1 cellular context compared by ENCODE assay signal in the genomic region with DNA sequence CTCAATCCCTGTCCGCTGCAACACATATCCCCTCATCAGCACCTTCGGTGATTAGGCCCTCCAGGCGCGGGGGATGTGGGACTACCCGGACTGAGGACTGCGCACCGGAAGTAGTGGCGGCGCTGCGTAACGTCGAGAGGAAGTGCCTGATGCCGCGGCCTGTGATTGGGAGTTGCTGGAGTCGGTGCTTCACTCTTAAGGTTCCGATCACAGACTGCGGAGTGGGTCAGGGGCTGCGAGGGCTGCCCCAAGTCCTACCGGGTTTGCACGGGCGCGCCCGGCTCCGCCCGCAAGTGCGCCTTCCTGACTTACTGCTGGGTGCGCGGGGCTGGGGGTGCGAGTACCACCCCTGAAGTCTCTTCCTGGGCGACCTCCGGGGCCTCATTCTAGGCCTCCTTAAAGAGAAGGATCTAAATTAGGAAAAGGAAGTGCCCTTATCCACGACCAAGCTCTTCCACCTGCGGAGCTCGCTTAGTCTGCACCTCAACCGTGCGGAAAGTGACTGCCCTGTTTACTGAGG.
TF ChIP-seq lines count a peak whose summit lies in the region.

A gene (plus strand): TSS at position 192 of the 520 bp plus-strand sequence. CDS start 1,822 bp downstream, outside the sequence.

TF ChIP-seq in K562, 482 proteins besides CTCF, POLR2A, EP300 and RAD21 (continued from another document and continues in another):
- TF ChIP-seq, protein P1, sequence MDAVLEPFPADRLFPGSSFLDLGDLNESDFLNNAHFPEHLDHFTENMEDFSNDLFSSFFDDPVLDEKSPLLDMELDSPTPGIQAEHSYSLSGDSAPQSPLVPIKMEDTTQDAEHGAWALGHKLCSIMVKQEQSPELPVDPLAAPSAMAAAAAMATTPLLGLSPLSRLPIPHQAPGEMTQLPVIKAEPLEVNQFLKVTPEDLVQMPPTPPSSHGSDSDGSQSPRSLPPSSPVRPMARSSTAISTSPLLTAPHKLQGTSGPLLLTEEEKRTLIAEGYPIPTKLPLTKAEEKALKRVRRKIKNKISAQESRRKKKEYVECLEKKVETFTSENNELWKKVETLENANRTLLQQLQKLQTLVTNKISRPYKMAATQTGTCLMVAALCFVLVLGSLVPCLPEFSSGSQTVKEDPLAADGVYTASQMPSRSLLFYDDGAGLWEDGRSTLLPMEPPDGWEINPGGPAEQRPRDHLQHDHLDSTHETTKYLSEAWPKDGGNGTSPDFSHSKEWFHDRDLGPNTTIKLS (IDR thresholded peaks at IDR 0.05; ENCODE audit: borderline replicate concordance, low read depth), result 0 out of 2 replicates have a peak, but pooled peaks have one; percentile 31
- TF ChIP-seq SPI1 (IDR thresholded peaks at IDR 0.05; ENCODE audit: borderline replicate concordance, low read depth, low read length), result peak; percentile 39; the same call in 1 of the 2 replicates
- TF ChIP-seq RBM39 (optimal IDR thresholded peaks at IDR 0.05; ENCODE audit: low read depth, low read length), result no peak
- TF ChIP-seq MAFG (tag; conservative IDR thresholded peaks at IDR 0.05), result peak; percentile 55
- peak; percentile 59; the same call in 1 of the 2 replicates for TF ChIP-seq OTX1 (CRISPR knock-in tag; IDR thresholded peaks at IDR 0.05)
- TF ChIP-seq ZNF24 (IDR thresholded peaks at IDR 0.05), result peak; percentile 30; the same call in 1 of the 2 replicates
- TF ChIP-seq, protein P2, sequence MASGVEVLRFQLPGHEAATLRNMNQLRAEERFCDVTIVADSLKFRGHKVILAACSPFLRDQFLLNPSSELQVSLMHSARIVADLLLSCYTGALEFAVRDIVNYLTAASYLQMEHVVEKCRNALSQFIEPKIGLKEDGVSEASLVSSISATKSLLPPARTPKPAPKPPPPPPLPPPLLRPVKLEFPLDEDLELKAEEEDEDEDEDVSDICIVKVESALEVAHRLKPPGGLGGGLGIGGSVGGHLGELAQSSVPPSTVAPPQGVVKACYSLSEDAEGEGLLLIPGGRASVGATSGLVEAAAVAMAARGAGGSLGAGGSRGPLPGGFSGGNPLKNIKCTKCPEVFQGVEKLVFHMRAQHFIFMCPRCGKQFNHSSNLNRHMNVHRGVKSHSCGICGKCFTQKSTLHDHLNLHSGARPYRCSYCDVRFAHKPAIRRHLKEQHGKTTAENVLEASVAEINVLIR (CRISPR knock-in tag; IDR thresholded peaks at IDR 0.05), result peak; percentile 76
- peak; percentile 85 for TF ChIP-seq GABPB2 (CRISPR knock-in tag; conservative IDR thresholded peaks at IDR 0.05)
- TF ChIP-seq ZNF780A (CRISPR knock-in tag; IDR thresholded peaks at IDR 0.05), result no peak
- TF ChIP-seq RB1 (IDR thresholded peaks at IDR 0.05; ENCODE audit: low read depth), result peak; percentile 71
- no peak for TF ChIP-seq ZNF146 (CRISPR knock-in tag; IDR thresholded peaks at IDR 0.05; ENCODE audit: unreplicated experiment)
- no peak for TF ChIP-seq SMARCA4 (IDR thresholded peaks at IDR 0.05)
- no peak for TF ChIP-seq ZNF778 (CRISPR knock-in tag; IDR thresholded peaks at IDR 0.05)
- TF ChIP-seq ILF3 (IDR thresholded peaks at IDR 0.05; ENCODE audit: borderline replicate concordance), result no peak
- no peak; the same call in 1 of the 2 replicates for TF ChIP-seq ZNF76 (CRISPR knock-in tag; IDR thresholded peaks at IDR 0.05; ENCODE audit: borderline replicate concordance)
- TF ChIP-seq HCFC1 (IDR thresholded peaks at IDR 0.05; ENCODE audit: low read depth, low read length), result peak; percentile 82
- TF ChIP-seq CHD4 (IDR thresholded peaks at IDR 0.05; ENCODE audit: insufficient read depth, insufficient replicate concordance, low read depth, low read length, poor library complexity, severe bottlenecking), result no peak
- TF ChIP-seq ELF2 (CRISPR knock-in tag; IDR thresholded peaks at IDR 0.05), result no peak
- TF ChIP-seq ZNF507 (tag; conservative IDR thresholded peaks at IDR 0.05), result no peak
- TF ChIP-seq ATF7 (IDR thresholded peaks at IDR 0.05), result peak; percentile 55; the same call in 1 of the 2 replicates
- peak; percentile 47; the same call in 1 of the 2 replicates for TF ChIP-seq MAFK (IDR thresholded peaks at IDR 0.05; ENCODE audit: low read length)
- TF ChIP-seq, protein P3, sequence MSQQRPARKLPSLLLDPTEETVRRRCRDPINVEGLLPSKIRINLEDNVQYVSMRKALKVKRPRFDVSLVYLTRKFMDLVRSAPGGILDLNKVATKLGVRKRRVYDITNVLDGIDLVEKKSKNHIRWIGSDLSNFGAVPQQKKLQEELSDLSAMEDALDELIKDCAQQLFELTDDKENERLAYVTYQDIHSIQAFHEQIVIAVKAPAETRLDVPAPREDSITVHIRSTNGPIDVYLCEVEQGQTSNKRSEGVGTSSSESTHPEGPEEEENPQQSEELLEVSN (IDR thresholded peaks at IDR 0.05; ENCODE audit: borderline replicate concordance in 1 of 2, extremely low read depth in 1 of 2, insufficient read depth in 1 of 2, insufficient read length in 1 of 2, low read depth in 1 of 2, low read length in 1 of 2, poor library complexity in 1 of 2, severe bottlenecking in 1 of 2), result peak in 1 of 2 experiments; percentile 5
- TF ChIP-seq, protein P4, sequence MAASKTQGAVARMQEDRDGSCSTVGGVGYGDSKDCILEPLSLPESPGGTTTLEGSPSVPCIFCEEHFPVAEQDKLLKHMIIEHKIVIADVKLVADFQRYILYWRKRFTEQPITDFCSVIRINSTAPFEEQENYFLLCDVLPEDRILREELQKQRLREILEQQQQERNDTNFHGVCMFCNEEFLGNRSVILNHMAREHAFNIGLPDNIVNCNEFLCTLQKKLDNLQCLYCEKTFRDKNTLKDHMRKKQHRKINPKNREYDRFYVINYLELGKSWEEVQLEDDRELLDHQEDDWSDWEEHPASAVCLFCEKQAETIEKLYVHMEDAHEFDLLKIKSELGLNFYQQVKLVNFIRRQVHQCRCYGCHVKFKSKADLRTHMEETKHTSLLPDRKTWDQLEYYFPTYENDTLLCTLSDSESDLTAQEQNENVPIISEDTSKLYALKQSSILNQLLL (CRISPR knock-in tag; IDR thresholded peaks at IDR 0.05; ENCODE audit: borderline replicate concordance), result no peak
- TF ChIP-seq TRIM28 (IDR thresholded peaks at IDR 0.05), result no peak
- TF ChIP-seq GABPA (tag; conservative IDR thresholded peaks at IDR 0.05; ENCODE audit: low read depth), result peak; percentile 99
- TF ChIP-seq TAF1 (IDR thresholded peaks at IDR 0.05; ENCODE audit: control insufficient read depth, extremely low read depth, insufficient read depth, low read length, severe bottlenecking), result peak; percentile 43
- TF ChIP-seq RHOXF2B (CRISPR knock-in tag; conservative IDR thresholded peaks at IDR 0.05), result 0 out of 2 replicates have a peak, but pooled peaks have one; percentile 56
- TF ChIP-seq PTTG1 (tag; IDR thresholded peaks at IDR 0.05; ENCODE audit: low read depth), result 0 out of 2 replicates have a peak, but pooled peaks have one; percentile 27
- TF ChIP-seq PHF8 (IDR thresholded peaks at IDR 0.05; ENCODE audit: borderline replicate concordance, low read length), result peak; percentile 76
- TF ChIP-seq POLR2AphosphoS5 (IDR thresholded peaks at IDR 0.05; ENCODE audit: control insufficient read depth, insufficient read depth, low read depth, low read length), result peak; percentile 12; the same call in 1 of the 2 replicates
- peak; percentile 44; the same call in 1 of the 2 replicates for TF ChIP-seq ETV1 (tag; conservative IDR thresholded peaks at IDR 0.05; ENCODE audit: low read depth)
- TF ChIP-seq HLTF (IDR thresholded peaks at IDR 0.05), result peak; percentile 70; the same call in 1 of the 2 replicates
- TF ChIP-seq RBM15 (IDR thresholded peaks at IDR 0.05; ENCODE audit: insufficient read depth, low read length), result no peak
- TF ChIP-seq EZH2 (IDR thresholded peaks at IDR 0.05; ENCODE audit: borderline replicate concordance, low read depth, low read length), result no peak
- peak; percentile 99 for TF ChIP-seq GABPB1 (CRISPR knock-in tag; IDR thresholded peaks at IDR 0.05)
- no peak for TF ChIP-seq SAFB2 (IDR thresholded peaks at IDR 0.05; ENCODE audit: borderline replicate concordance, low read depth, low read length, severe bottlenecking)
- peak; percentile 65 for TF ChIP-seq ZNF766 (CRISPR knock-in tag; conservative IDR thresholded peaks at IDR 0.05)
- peak; percentile 36; the same call in 1 of the 2 replicates for TF ChIP-seq MTA3 (IDR thresholded peaks at IDR 0.05; ENCODE audit: borderline replicate concordance)
- TF ChIP-seq NFRKB (IDR thresholded peaks at IDR 0.05; ENCODE audit: low read depth), result peak; percentile 57; the same call in 1 of the 2 replicates
- TF ChIP-seq NCOA1 (IDR thresholded peaks at IDR 0.05; ENCODE audit: low read depth), result peak; percentile 97
- no peak for TF ChIP-seq RAD51 (IDR thresholded peaks at IDR 0.05; ENCODE audit: borderline replicate concordance, low read depth)
- TF ChIP-seq PTBP1 (IDR thresholded peaks at IDR 0.05; ENCODE audit: low read depth, low read length), result no peak
- TF ChIP-seq KDM4B (IDR thresholded peaks at IDR 0.05; ENCODE audit: borderline replicate concordance in 2 of 2, low read depth in 1 of 2), result peak in 1 of 2 experiments; percentile 93; a peak in 2 of 4 replicates
- TF ChIP-seq GTF2F1 (IDR thresholded peaks at IDR 0.05; ENCODE audit: low read depth, low read length), result no peak
- TF ChIP-seq FOXA3 (CRISPR knock-in tag; conservative IDR thresholded peaks at IDR 0.05 in 1 of 2, IDR thresholded peaks at IDR 0.05 in 1 of 2), result no peak
- no peak for TF ChIP-seq KLF10 (CRISPR knock-in tag; IDR thresholded peaks at IDR 0.05)
- TF ChIP-seq DIDO1 (tag; IDR thresholded peaks at IDR 0.05; ENCODE audit: low read depth), result peak; percentile 100
- no peak for TF ChIP-seq DDX20 (tag; IDR thresholded peaks at IDR 0.05; ENCODE audit: low read depth)
- 0 out of 4 replicates have a peak, but pooled peaks of 1 of the 2 experiments have one; percentile 46 for TF ChIP-seq TEAD1 (CRISPR knock-in tag; IDR thresholded peaks at IDR 0.05)
- TF ChIP-seq MYC (IDR thresholded peaks at IDR 0.05; ENCODE audit: low read depth, low read length), result 0 out of 2 replicates have a peak, but pooled peaks have one; percentile 40
- no peak for TF ChIP-seq MYC (CRISPR knock-in tag; IDR thresholded peaks at IDR 0.05; ENCODE audit: borderline replicate concordance, low read depth)
- no peak for TF ChIP-seq CSDE1 (IDR thresholded peaks at IDR 0.05)
- peak; percentile 52 for TF ChIP-seq HNRNPLL (IDR thresholded peaks at IDR 0.05; ENCODE audit: low read depth, low read length, poor library complexity, severe bottlenecking)
- TF ChIP-seq, protein P5, sequence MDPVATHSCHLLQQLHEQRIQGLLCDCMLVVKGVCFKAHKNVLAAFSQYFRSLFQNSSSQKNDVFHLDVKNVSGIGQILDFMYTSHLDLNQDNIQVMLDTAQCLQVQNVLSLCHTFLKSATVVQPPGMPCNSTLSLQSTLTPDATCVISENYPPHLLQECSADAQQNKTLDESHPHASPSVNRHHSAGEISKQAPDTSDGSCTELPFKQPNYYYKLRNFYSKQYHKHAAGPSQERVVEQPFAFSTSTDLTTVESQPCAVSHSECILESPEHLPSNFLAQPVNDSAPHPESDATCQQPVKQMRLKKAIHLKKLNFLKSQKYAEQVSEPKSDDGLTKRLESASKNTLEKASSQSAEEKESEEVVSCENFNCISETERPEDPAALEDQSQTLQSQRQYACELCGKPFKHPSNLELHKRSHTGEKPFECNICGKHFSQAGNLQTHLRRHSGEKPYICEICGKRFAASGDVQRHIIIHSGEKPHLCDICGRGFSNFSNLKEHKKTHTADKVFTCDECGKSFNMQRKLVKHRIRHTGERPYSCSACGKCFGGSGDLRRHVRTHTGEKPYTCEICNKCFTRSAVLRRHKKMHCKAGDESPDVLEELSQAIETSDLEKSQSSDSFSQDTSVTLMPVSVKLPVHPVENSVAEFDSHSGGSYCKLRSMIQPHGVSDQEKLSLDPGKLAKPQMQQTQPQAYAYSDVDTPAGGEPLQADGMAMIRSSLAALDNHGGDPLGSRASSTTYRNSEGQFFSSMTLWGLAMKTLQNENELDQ (CRISPR knock-in tag; IDR thresholded peaks at IDR 0.05; ENCODE audit: borderline replicate concordance), result no peak; the same call in 1 of the 2 replicates
- peak; percentile 99 for TF ChIP-seq C11orf30 (IDR thresholded peaks at IDR 0.05; ENCODE audit: low read depth)
- TF ChIP-seq, protein P6, sequence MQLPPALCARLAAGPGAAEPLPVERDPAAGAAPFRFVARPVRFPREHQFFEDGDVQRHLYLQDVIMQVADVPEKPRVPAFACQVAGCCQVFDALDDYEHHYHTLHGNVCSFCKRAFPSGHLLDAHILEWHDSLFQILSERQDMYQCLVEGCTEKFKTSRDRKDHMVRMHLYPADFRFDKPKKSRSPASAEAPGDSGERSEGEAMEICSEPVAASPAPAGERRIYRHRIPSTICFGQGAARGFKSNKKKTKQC (CRISPR knock-in tag; IDR thresholded peaks at IDR 0.05), result peak; percentile 66
- no peak for TF ChIP-seq ZNF696 (CRISPR knock-in tag; conservative IDR thresholded peaks at IDR 0.05)
- peak; percentile 52 for TF ChIP-seq RBM22 (IDR thresholded peaks at IDR 0.05; ENCODE audit: low read depth, low read length, poor library complexity, severe bottlenecking)
- TF ChIP-seq ZNF584 (CRISPR knock-in tag; IDR thresholded peaks at IDR 0.05; ENCODE audit: low read depth), result peak; percentile 40; the same call in 1 of the 2 replicates
- TF ChIP-seq PHF20 (IDR thresholded peaks at IDR 0.05; ENCODE audit: partially characterized antibody), result peak; percentile 99
- TF ChIP-seq NCOR1 (IDR thresholded peaks at IDR 0.05), result no peak
- TF ChIP-seq TBP (optimal IDR thresholded peaks at IDR 0.05; ENCODE audit: low read depth, low read length), result peak; percentile 48
- TF ChIP-seq KHSRP (IDR thresholded peaks at IDR 0.05), result no peak
- TF ChIP-seq, protein P7, sequence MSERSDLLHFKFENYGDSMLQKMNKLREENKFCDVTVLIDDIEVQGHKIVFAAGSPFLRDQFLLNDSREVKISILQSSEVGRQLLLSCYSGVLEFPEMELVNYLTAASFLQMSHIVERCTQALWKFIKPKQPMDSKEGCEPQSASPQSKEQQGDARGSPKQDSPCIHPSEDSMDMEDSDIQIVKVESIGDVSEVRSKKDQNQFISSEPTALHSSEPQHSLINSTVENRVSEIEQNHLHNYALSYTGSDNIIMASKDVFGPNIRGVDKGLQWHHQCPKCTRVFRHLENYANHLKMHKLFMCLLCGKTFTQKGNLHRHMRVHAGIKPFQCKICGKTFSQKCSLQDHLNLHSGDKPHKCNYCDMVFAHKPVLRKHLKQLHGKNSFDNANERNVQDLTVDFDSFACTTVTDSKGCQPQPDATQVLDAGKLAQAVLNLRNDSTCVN (CRISPR knock-in tag; IDR thresholded peaks at IDR 0.05), result no peak
- TF ChIP-seq SMAD4 (CRISPR knock-in tag; conservative IDR thresholded peaks at IDR 0.05), result peak; percentile 54; the same call in 1 of the 2 replicates
- no peak for TF ChIP-seq STAG1 (CRISPR knock-in tag; IDR thresholded peaks at IDR 0.05; ENCODE audit: borderline replicate concordance)
- TF ChIP-seq MIER1 (IDR thresholded peaks at IDR 0.05; ENCODE audit: low read depth), result peak; percentile 67; the same call in 1 of the 2 replicates
- TF ChIP-seq EHMT2 (IDR thresholded peaks at IDR 0.05), result peak; percentile 98
- TF ChIP-seq, protein P8, sequence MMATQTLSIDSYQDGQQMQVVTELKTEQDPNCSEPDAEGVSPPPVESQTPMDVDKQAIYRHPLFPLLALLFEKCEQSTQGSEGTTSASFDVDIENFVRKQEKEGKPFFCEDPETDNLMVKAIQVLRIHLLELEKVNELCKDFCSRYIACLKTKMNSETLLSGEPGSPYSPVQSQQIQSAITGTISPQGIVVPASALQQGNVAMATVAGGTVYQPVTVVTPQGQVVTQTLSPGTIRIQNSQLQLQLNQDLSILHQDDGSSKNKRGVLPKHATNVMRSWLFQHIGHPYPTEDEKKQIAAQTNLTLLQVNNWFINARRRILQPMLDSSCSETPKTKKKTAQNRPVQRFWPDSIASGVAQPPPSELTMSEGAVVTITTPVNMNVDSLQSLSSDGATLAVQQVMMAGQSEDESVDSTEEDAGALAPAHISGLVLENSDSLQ (IDR thresholded peaks at IDR 0.05), result peak; percentile 68
